ENCODE assay signal across 20 cellular contexts in genomic region chr11:1514349-1515061, GRCh38. TPM values are rescaled to one million over a fixed set of nuclear protein-coding genes. Genes with fewer than 3 reads are reported as not detected.
A peak's percentile ranks its signal among the peaks of the same experiment; 100 is the strongest.
DNase-seq lines count a peak whose midpoint lies in the region; ATAC-seq and TF ChIP-seq lines count a peak whose summit lies in the region.
"Had no signal": no experiment of that assay in that cellular context is flagged by ENCODE, and none has a peak within 500 bp of the region (broad histone marks: within the 10 kb centered on the region; RNA-seq: fewer than 3 reads in every experiment).

No MANE protein-coding gene starts in this region.

- no peaks in the 10 kb centered on the region for H3K9me3 ChIP-seq in heart right ventricle
- H3K9me3 ChIP-seq: ascending aorta, mucosa of descending colon, vagina had no signal

- no peak overlapping the region for H3K27ac Mint-ChIP-seq in WTC11
- H3K27ac Mint-ChIP-seq: dendritic cell treated with granulocyte-macrophage colony-stimulating factor and Interleukin-4, amounts not matched to agents 40 ng/mL and 50 ng/mL, for 4 days; T-helper 2 cell treated with Interferon-gamma antibody and Interleukin-4, amounts not matched to agents 5 μg/mL and 100 μg/mL, for 36 hours had no signal

- peak; percentile 53 for DNase-seq in Ammon's horn (ENCODE audit: low spot score)
- no peak for DNase-seq in WTC11 (ENCODE audit: low spot score)
- DNase-seq in heart right ventricle = no peak
- DNase-seq in posterior cingulate gyrus = peak in 9 of 10 donors; percentile 38 to 96 (median 78)
- DNase-seq in SHP77 treated with DMSO at 0.1 percent for 48 hours (lab: John Stamatoyannopoulos, UW) = no peak
- no peak for DNase-seq in NCI-H345 (lab: John Stamatoyannopoulos, UW)
- no peak for DNase-seq in activated gamma-delta T cell (lab: John Stamatoyannopoulos, UW)
- DNase-seq: activated CD4-positive, CD25-positive, alpha-beta regulatory T cell treated with anti-CD3 and anti-CD28 coated beads, Interleukin-2, amount 50 U/mL, for 72 hours; activated gamma-delta T cell treated with Interleukin-2 at 50 U/mL for 16 hours; NCI-H1436 treated with DMSO at 0.1 percent for 48 hours; stimulated activated CD4-positive, alpha-beta T cell treated with anti-CD3 and anti-CD28 coated beads, Interleukin-15, amount 100 ng/mL, for 24 hours; stimulated activated naive CD8-positive, alpha-beta T cell treated with anti-CD3 and anti-CD28 coated beads, Interleukin-15, amount 100 ng/mL, for 72 hours had no signal

- peaks cover 0 to 8% (median 0%) of the 10 kb centered on the region in 9 donors for H3K36me3 ChIP-seq in heart right ventricle
- H3K36me3 ChIP-seq: ascending aorta, vagina had no signal

- H3K27me3 Mint-ChIP-seq in WTC11 (ENCODE audit: low read depth) = no peaks in the 10 kb centered on the region
- H3K27me3 Mint-ChIP-seq: dendritic cell treated with granulocyte-macrophage colony-stimulating factor and Interleukin-4, amounts not matched to agents 40 ng/mL and 50 ng/mL, for 4 days; stimulated activated naive CD8-positive, alpha-beta T cell treated with anti-CD3 and anti-CD28 coated beads, Interleukin-15, amount 100 ng/mL, for 72 hours had no signal

- WGBS in heart right ventricle, 2 donors = 71 to 73% methylated on average over 31 of the region's 31 CpGs

- POLR2A ChIA-PET in WTC11 (lab: Charles Lee) = no interaction called here

- H3K27ac ChIP-seq in heart right ventricle = no peak overlapping the region
- H3K27ac ChIP-seq: parathyroid adenoma, vagina had no signal

- H3K9me3 Mint-ChIP-seq in WTC11 = no peaks in the 10 kb centered on the region
- H3K9me3 Mint-ChIP-seq: dendritic cell treated with granulocyte-macrophage colony-stimulating factor and Interleukin-4, amounts not matched to agents 40 ng/mL and 50 ng/mL, for 4 days; stimulated activated naive CD8-positive, alpha-beta T cell treated with anti-CD3 and anti-CD28 coated beads, Interleukin-15, amount 100 ng/mL, for 72 hours; T-helper 2 cell treated with Interferon-gamma antibody and Interleukin-4, amounts not matched to agents 5 μg/mL and 100 μg/mL, for 36 hours had no signal

- TF ChIP-seq CTCF in WTC11 (IDR thresholded peaks at IDR 0.05) (no peak), heart right ventricle (IDR thresholded peaks at IDR 0.05) (no peak)

- H3K4me3 ChIP-seq in heart right ventricle = no peak overlapping the region
- H3K4me3 ChIP-seq: GM12878, mucosa of descending colon had no signal

- CTCF ChIA-PET in WTC11 (lab: Charles Lee) = interaction anchor here (0.6 to 3.1 kb wide), 19 partner anchors 9 to 403 kb away, joined by 3 to 19 read pairs (median 3); partner anchors contain the start of gene BRSK2

- H3K36me3 Mint-ChIP-seq in WTC11 = no peaks in the 10 kb centered on the region

- ATAC-seq in WTC11 (no peak), heart right ventricle (peak in 6 of 8 donors; percentile 31 to 70 (median 44)), GM19324 (IDR thresholded peaks at IDR 0.05; ENCODE audit: low FRiP score, unreplicated experiment) (no peak)

- H3K4me1 ChIP-seq in heart right ventricle = peaks cover 26 to 85% (median 66%) of the 10 kb centered on the region in 9 donors
- H3K4me1 ChIP-seq: parathyroid adenoma had no signal

- H3K4me3 Mint-ChIP-seq in WTC11 = no peak overlapping the region
- H3K4me3 Mint-ChIP-seq: dendritic cell treated with granulocyte-macrophage colony-stimulating factor and Interleukin-4, amounts not matched to agents 40 ng/mL and 50 ng/mL, for 4 days; stimulated activated naive CD8-positive, alpha-beta T cell treated with anti-CD3 and anti-CD28 coated beads, Interleukin-15, amount 100 ng/mL, for 72 hours; T-helper 2 cell treated with Interferon-gamma antibody and Interleukin-4, amounts not matched to agents 5 μg/mL and 100 μg/mL, for 36 hours had no signal

- intact Hi-C loops in heart right ventricle (cut with DNase I) (loop anchor here (2.0 to 10.0 kb wide), 9 partner anchors 57 to 312 kb away; partner anchors contain the start of gene TOLLIP (in 4 of the 10)), posterior cingulate gyrus (cut with DNase I) (loop anchor here (2.0 to 10.0 kb wide), 4 partner anchors 57 to 312 kb away; partner anchors contain the start of gene TOLLIP)

- peaks cover 21% of the 10 kb centered on the region for H3K4me1 Mint-ChIP-seq in WTC11

- H3K27me3 ChIP-seq in heart right ventricle = no peaks in the 10 kb centered on the region
- H3K27me3 ChIP-seq: ascending aorta, vagina had no signal

TF ChIP-seq in WTC11, 78 proteins besides CTCF, POLR2A, EP300 and RAD21:
- TF ChIP-seq JUN (CRISPR knock-in tag; IDR thresholded peaks at IDR 0.05) (peak; percentile 36; the same call in 1 of the 2 replicates), ARID4B (CRISPR knock-in tag; IDR thresholded peaks at IDR 0.05; ENCODE audit: borderline replicate concordance) (no peak)

RNA-seq across cellular contexts. Expression of gene MOB2, which starts 27.9 kb away (rescaled TPM):
- total RNA-seq in WTC11 (2021) = 17.7 to 23.4 TPM (median 21.7 TPM) in 3 replicates
- total RNA-seq in heart right ventricle = 10 to 100 TPM; 36.8 to 59.1 (median 45.2) TPM
- polyA plus RNA-seq in heart right ventricle = 10 to 100 TPM; 25.2 to 57.9 TPM

RNA-seq across cellular contexts. Expression of gene DUSP8, which starts 57.6 kb away (rescaled TPM):
- total RNA-seq in WTC11 (2021) = 1.7 to 2.5 TPM (median 2.4 TPM) in 3 replicates
- total RNA-seq in heart right ventricle = 10 to 100 TPM; 10.4 to 53.5 (median 22.2) TPM
- polyA plus RNA-seq in heart right ventricle = 1 to 10 TPM; 5.9 to 7.7 TPM

Comparison
In these comparisons a context has a peak if more than half of its experiments do, and no peak if none do; other contexts are left out.
1. DNase-seq: peak in Ammon's horn (single experiment) and posterior cingulate gyrus (9 of 10); none in WTC11 (single experiment), heart right ventricle (0 of 2), SHP77 treated with DMSO at 0.1 percent for 48 hours (single experiment), NCI-H345 (single experiment) and activated gamma-delta T cell (single experiment).
2. ATAC-seq: peak in heart right ventricle (6 of 8); none in WTC11 (single experiment) and GM19324 (single experiment).